ENCODE assay signal across 18 cellular contexts in the genomic region with DNA sequence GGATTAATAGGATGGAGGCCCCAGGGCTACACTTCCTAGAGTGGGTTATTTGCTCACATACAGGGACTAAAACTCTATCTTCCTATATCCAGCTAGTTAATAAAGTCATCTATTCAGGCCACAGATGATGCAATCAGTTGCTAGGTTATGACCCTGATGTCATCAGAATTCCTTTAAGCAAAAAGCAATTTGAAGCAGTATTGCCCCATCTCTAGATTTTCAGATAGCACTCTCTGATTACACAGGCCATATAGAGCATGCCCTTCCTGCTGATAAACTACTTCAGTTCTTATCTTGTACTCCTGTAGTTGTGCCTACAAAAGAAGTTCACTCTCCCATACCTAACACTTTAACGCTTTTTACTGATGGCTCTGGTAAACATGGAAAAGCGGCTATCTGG.
"Had no signal": no experiment of that assay in that cellular context is flagged by ENCODE, and none has a peak within 500 bp of the region (broad histone marks: within the 10 kb centered on the region; RNA-seq: fewer than 3 reads in every experiment).

No MANE protein-coding gene starts in this region.

- ATAC-seq: activated CD8-positive, alpha-beta T cell treated with anti-CD3 and anti-CD28 coated beads, Interleukin-2, amount 10 ng/mL, durations not matched to agents 7 days and 5 days; heart right ventricle; naive thymus-derived CD8-positive, alpha-beta T cell; psoas muscle; sciatic nerve; stimulated activated memory B cell treated with anti-CD40 and anti-IgM and Interleukin-4, amounts not matched to agents 10 μg/mL and 1 μg/mL and 100 μg/mL, for 72 hours; T-cell had no signal

- H3K4me3 Mint-ChIP-seq: activated CD4-positive, alpha-beta T cell treated with anti-CD3 and anti-CD28 coated beads, Interleukin-2, amount 10 ng/mL, durations not matched to agents 24 days and 14 days; activated CD8-positive, alpha-beta T cell treated with anti-CD3 and anti-CD28 coated beads, Interleukin-2, amount 10 ng/mL, durations not matched to agents 7 days and 5 days; activated T-cell treated with anti-CD3 and anti-CD28 coated beads, Interleukin-2, amount 50 U/mL, for 24 hours; immature natural killer cell; naive thymus-derived CD8-positive, alpha-beta T cell; stimulated activated memory B cell treated with anti-CD40 and anti-IgM and Interleukin-4, amounts not matched to agents 10 μg/mL and 1 μg/mL and 100 μg/mL, for 72 hours; T-cell had no signal

- H3K27me3 Mint-ChIP-seq: activated CD4-positive, alpha-beta T cell treated with anti-CD3 and anti-CD28 coated beads, Interleukin-2, amount 10 ng/mL, durations not matched to agents 24 days and 14 days; stimulated activated memory B cell treated with anti-CD40 and anti-IgM and Interleukin-4, amounts not matched to agents 10 μg/mL and 1 μg/mL and 100 μg/mL, for 72 hours had no signal

- H3K4me1 Mint-ChIP-seq: activated CD4-positive, alpha-beta T cell treated with anti-CD3 and anti-CD28 coated beads, Interleukin-2, amount 10 ng/mL, durations not matched to agents 24 days and 14 days; immature natural killer cell; naive thymus-derived CD8-positive, alpha-beta T cell; stimulated activated memory B cell treated with anti-CD40 and anti-IgM and Interleukin-4, amounts not matched to agents 10 μg/mL and 1 μg/mL and 100 μg/mL, for 72 hours; T-cell had no signal

- H3K4me1 ChIP-seq: heart right ventricle, psoas muscle had no signal

- DNase-seq: activated CD4-positive, alpha-beta T cell treated with anti-CD3 and anti-CD28 coated beads, Interleukin-2, amount 10 ng/mL, durations not matched to agents 24 days and 14 days; activated CD8-positive, alpha-beta T cell treated with anti-CD3 and anti-CD28 coated beads, Interleukin-2, amount 10 ng/mL, durations not matched to agents 7 days and 5 days; activated naive CD4-positive, alpha-beta T cell treated with Interleukin-2 at 50 U/mL for 16 hours; activated T-cell treated with anti-CD3 and anti-CD28 coated beads, Interleukin-2, amount 50 U/mL, for 24 hours; aorta; brain microvascular endothelial cell; central memory CD4-positive, alpha-beta T cell; heart right ventricle; immature natural killer cell; mesenchymal stem cell; naive thymus-derived CD8-positive, alpha-beta T cell; psoas muscle; stimulated activated CD4-positive, alpha-beta T cell treated with anti-CD3 and anti-CD28 coated beads, Interleukin-4, amount 100 ng/mL, for 4 hours; T-cell had no signal

- H3K9me3 ChIP-seq: psoas muscle had no signal

- H3K27me3 ChIP-seq: brain microvascular endothelial cell had no signal

- H3K27ac Mint-ChIP-seq: activated CD4-positive, alpha-beta T cell treated with anti-CD3 and anti-CD28 coated beads, Interleukin-2, amount 10 ng/mL, durations not matched to agents 24 days and 14 days; activated CD8-positive, alpha-beta T cell treated with anti-CD3 and anti-CD28 coated beads, Interleukin-2, amount 10 ng/mL, durations not matched to agents 7 days and 5 days; activated T-cell treated with anti-CD3 and anti-CD28 coated beads, Interleukin-2, amount 50 U/mL, for 24 hours; activated T-helper 2 cell treated with anti-CD3 and anti-CD28 coated beads, Interferon-gamma antibody, Interleukin-2, Interleukin-4, amounts not matched to agents 10 μg/mL and 5 μg/mL and 100 μg/mL, durations not matched to agents 14 hours and 24 hours and 36 hours; immature natural killer cell; naive thymus-derived CD8-positive, alpha-beta T cell; stimulated activated memory B cell treated with anti-CD40 and anti-IgM and Interleukin-4, amounts not matched to agents 10 μg/mL and 1 μg/mL and 100 μg/mL, for 72 hours; T-cell had no signal

- H3K36me3 ChIP-seq: brain microvascular endothelial cell, heart right ventricle had no signal

- H3K4me3 ChIP-seq: heart right ventricle, psoas muscle had no signal

- H3K27ac ChIP-seq: brain microvascular endothelial cell, heart right ventricle, psoas muscle had no signal

- H3K9me3 Mint-ChIP-seq: activated CD4-positive, alpha-beta T cell treated with anti-CD3 and anti-CD28 coated beads, Interleukin-2, amount 10 ng/mL, durations not matched to agents 24 days and 14 days had no signal

- FAIRE-seq: colon had no signal

- H3K36me3 Mint-ChIP-seq: naive thymus-derived CD8-positive, alpha-beta T cell; stimulated activated memory B cell treated with anti-CD40 and anti-IgM and Interleukin-4, amounts not matched to agents 10 μg/mL and 1 μg/mL and 100 μg/mL, for 72 hours; T-cell had no signal
